Comparison of ENCODE assay signal across 2 cellular contexts in genomic region chr4:94536049-94536448, GRCh38.
TF ChIP-seq lines count a peak whose summit lies in the region.

No MANE protein-coding gene starts in this region.

TF ChIP-seq in A549, 52 proteins besides CTCF, POLR2A, EP300 and RAD21:
- TF ChIP-seq HOXB5 (CRISPR knock-in tag; IDR thresholded peaks at IDR 0.05), result no peak
- no peak for TF ChIP-seq CHD4 (IDR thresholded peaks at IDR 0.05; ENCODE audit: borderline replicate concordance)
- TF ChIP-seq HES2 (IDR thresholded peaks at IDR 0.05), result no peak

TF ChIP-seq in IMR-90, 13 proteins besides CTCF, POLR2A, EP300 and RAD21:
- TF ChIP-seq BHLHE40 (IDR thresholded peaks at IDR 0.05; ENCODE audit: low read depth, low read length) (no peak), RFX5 (IDR thresholded peaks at IDR 0.05; ENCODE audit: low read depth, low read length) (no peak), RCOR1 (IDR thresholded peaks at IDR 0.05; ENCODE audit: insufficient replicate concordance, low read length) (no peak), NFE2L2 (IDR thresholded peaks at IDR 0.05; ENCODE audit: low read depth, low read length) (no peak), CEBPB (IDR thresholded peaks at IDR 0.05; ENCODE audit: low read depth, low read length) (no peak), USF2 (IDR thresholded peaks at IDR 0.05; ENCODE audit: low read depth, low read length) (no peak), FOS (IDR thresholded peaks at IDR 0.05; ENCODE audit: low read depth, low read length) (no peak), MAZ (IDR thresholded peaks at IDR 0.05; ENCODE audit: borderline replicate concordance, low read depth, low read length) (no peak), MXI1 (IDR thresholded peaks at IDR 0.05; ENCODE audit: borderline replicate concordance, low read depth, low read length) (no peak), MAFK (IDR thresholded peaks at IDR 0.05; ENCODE audit: low read depth, low read length) (no peak)
